In the genomic region with DNA sequence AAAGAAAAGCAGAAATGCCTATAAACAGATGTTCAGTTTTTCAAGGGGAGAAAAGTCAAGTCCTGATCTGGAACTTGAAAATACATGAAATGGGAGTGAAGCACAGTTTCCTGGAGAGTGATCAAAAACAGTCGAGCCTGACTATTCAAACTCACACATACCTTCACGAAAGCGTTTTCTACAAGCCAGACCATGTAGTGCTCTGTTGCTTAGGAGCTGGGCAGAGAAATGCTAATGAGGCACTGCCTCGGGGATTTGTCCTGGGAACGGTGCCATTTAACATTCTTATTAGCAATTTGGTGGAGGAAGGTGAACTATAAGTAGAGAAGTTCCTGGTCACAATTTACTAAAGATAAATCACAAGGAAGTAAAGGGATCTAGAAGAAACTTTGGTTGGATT, we compare ENCODE assay signal across 10 cellular contexts. TPM values are rescaled to one million over a fixed set of nuclear protein-coding genes. Genes with fewer than 3 reads are reported as not detected.
DNase-seq lines count a peak whose midpoint lies in the region; ATAC-seq, FAIRE-seq and TF ChIP-seq lines count a peak whose summit lies in the region.
"Had no signal": no experiment of that assay in that cellular context is flagged by ENCODE, and none has a peak within 500 bp of the region (broad histone marks: within the 10 kb centered on the region; RNA-seq: fewer than 3 reads in every experiment).

No MANE protein-coding gene starts in this region.

- FAIRE-seq in bronchial epithelial cell (lab: Jason Lieb, UNC) (peak; percentile 70), RCC 7860 (lab: Jason Lieb, UNC) (no peak)

- H3K36me3 ChIP-seq in bronchial epithelial cell (ENCODE audit: control insufficient read depth, insufficient read depth, low read length): peaks cover 4% of the 10 kb centered on the region

- H3K4me3 ChIP-seq in bronchial epithelial cell (ENCODE audit: low read depth, low read length): no peak overlapping the region

- peak; percentile 26 for DNase-seq in NCI-H2107 treated with DMSO at 0.1 percent for 48 hours (lab: John Stamatoyannopoulos, UW; ENCODE audit: unreplicated experiment)
- DNase-seq in NCI-H2107 (lab: John Stamatoyannopoulos, UW): no peak
- DNase-seq in bronchial epithelial cell (ENCODE audit: low read depth): peak; percentile 92
- peak; percentile 90 for DNase-seq in islet precursor cell
- peak; percentile 43 for DNase-seq in stromal cell of bone marrow (ENCODE audit: low read depth)
- no peak for DNase-seq in stimulated activated CD4-positive, alpha-beta T cell treated with anti-CD3 and anti-CD28 coated beads, Interleukin-4, amount 100 ng/mL, for 24 hours
- no peak for DNase-seq in RCC 7860 (ENCODE audit: low spot score)
- DNase-seq: 8988T; stimulated activated CD8-positive, alpha-beta memory T cell treated with anti-CD3 and anti-CD28 coated beads, Interleukin-4, amount 100 ng/mL, for 48 hours had no signal

- ATAC-seq in GM21528 (IDR thresholded peaks at IDR 0.05; ENCODE audit: low FRiP score, unreplicated experiment): no peak

- TF ChIP-seq CTCF in bronchial epithelial cell (IDR thresholded peaks at IDR 0.05; ENCODE audit: insufficient read depth, low read length, severe bottlenecking): no peak

- H3K27me3 ChIP-seq in bronchial epithelial cell (ENCODE audit: control insufficient read depth, insufficient read depth, low read length): no peaks in the 10 kb centered on the region

RNA-seq across cellular contexts. Expression of a gene that starts 5.9 kb away (rescaled TPM):
- total RNA-seq in bronchial epithelial cell: 6.3 and 12.5 TPM in 2 replicates

Comparison
In these comparisons a context has a peak if more than half of its experiments do, and no peak if none do; other contexts are left out.
1. DNase-seq: peak in NCI-H2107 treated with DMSO at 0.1 percent for 48 hours (single experiment), bronchial epithelial cell (single experiment), islet precursor cell (single experiment) and stromal cell of bone marrow (single experiment); none in NCI-H2107 (single experiment), stimulated activated CD4-positive, alpha-beta T cell treated with anti-CD3 and anti-CD28 coated beads, Interleukin-4, amount 100 ng/mL, for 24 hours (single experiment) and RCC 7860 (single experiment).